In the genomic region with DNA sequence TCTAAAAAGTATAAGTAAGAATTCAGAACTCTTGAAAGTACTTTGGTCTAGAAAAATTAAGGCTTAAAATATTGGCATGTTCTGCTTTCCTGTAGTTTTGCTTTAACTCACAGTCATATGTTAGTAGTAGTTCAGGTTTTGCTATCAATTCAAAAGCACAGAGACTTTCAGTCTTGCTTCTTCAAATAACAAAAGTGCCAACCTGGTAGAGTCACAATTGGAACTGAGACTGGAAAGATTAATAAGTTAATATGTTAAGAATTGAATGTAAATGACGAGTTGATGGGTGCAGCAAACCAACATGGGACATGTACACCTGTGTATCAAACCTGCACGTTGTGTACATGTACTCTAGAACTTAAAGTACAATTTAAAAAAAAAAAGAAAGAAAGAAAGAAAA, we compare ENCODE assay signal across 24 cellular contexts.
"Had no signal": no experiment of that assay in that cellular context is flagged by ENCODE, and none has a peak within 500 bp of the region (broad histone marks: within the 10 kb centered on the region; RNA-seq: fewer than 3 reads in every experiment).

No MANE protein-coding gene starts in this region.

- H3K4me1 ChIP-seq: neural progenitor cell, prostate gland, right lobe of liver, stomach, thyroid gland, upper lobe of left lung, vagina had no signal

- H2AFZ ChIP-seq: neural progenitor cell had no signal

- H3K27me3 ChIP-seq: neural progenitor cell, ovary, right lobe of liver, sigmoid colon, stomach, thyroid gland, tibial nerve, upper lobe of left lung, vagina had no signal

- H3K36me3 ChIP-seq: neural progenitor cell, ovary, prostate gland, right lobe of liver, sigmoid colon, stomach, thoracic aorta, thyroid gland, tibial nerve, upper lobe of left lung, vagina had no signal

- H3K9me3 ChIP-seq: ovary, prostate gland, right lobe of liver, sigmoid colon, stomach, thoracic aorta, thyroid gland, tibial nerve, upper lobe of left lung, vagina had no signal

- H3K27ac ChIP-seq: neural progenitor cell, ovary, prostate gland, right lobe of liver, sigmoid colon, stomach, thoracic aorta, thyroid gland, tibial nerve, upper lobe of left lung, vagina had no signal

- DNase-seq: naive thymus-derived CD4-positive, alpha-beta T cell; natural killer cell; occipital lobe; ovary; right cardiac atrium; right lobe of liver; sigmoid colon; small intestine; stimulated activated CD4-positive, alpha-beta T cell treated with anti-CD3 and anti-CD28 coated beads, Interleukin-15, amount 100 ng/mL, for 24 hours; stimulated activated CD4-positive, alpha-beta T cell treated with anti-CD3 and anti-CD28 coated beads, Interleukin-2, amount 100 ng/mL, for 24 hours; stimulated activated CD4-positive, alpha-beta T cell treated with anti-CD3 and anti-CD28 coated beads, Interleukin-2, amount 100 ng/mL, for 48 hours; stimulated activated CD4-positive, alpha-beta T cell treated with anti-CD3 and anti-CD28 coated beads, Interleukin-4, amount 100 ng/mL, for 24 hours; stimulated activated naive B cell treated with anti-CD40 and anti-IgM and Interleukin-4, amounts not matched to agents 10 μg/mL and 1 μg/mL and 100 μg/mL, for 72 hours; stimulated activated naive CD4-positive, alpha-beta T cell treated with Interleukin-2 at 50 U/mL for 16 hours; stomach; thyroid gland; trophoblast cell; upper lobe of left lung had no signal

- ATAC-seq: naive thymus-derived CD4-positive, alpha-beta T cell; natural killer cell; right cardiac atrium; right lobe of liver; stimulated activated effector memory CD8-positive, alpha-beta T cell treated with anti-CD3 and anti-CD28 coated beads, Interleukin-12 subunit alpha, Interleukin-12 subunit beta, amount 100 ng/mL, for 72 hours; stimulated activated naive B cell treated with anti-CD40 and anti-IgM and Interleukin-4, amounts not matched to agents 10 μg/mL and 1 μg/mL and 100 μg/mL, for 72 hours had no signal

- H3K4me2 ChIP-seq: neural progenitor cell had no signal

- H3K9ac ChIP-seq: neural progenitor cell had no signal

- H3K4me3 ChIP-seq: neural progenitor cell, ovary, prostate gland, right lobe of liver, sigmoid colon, stomach, thoracic aorta, thyroid gland, tibial nerve, upper lobe of left lung, vagina had no signal
